In genomic region chr5:173281910-173282309, GRCh38 we compare ENCODE assay signal across 1 cellular context.
TF ChIP-seq lines count a peak whose summit lies in the region.

No MANE protein-coding gene starts in this region.

TF ChIP-seq in GM12878, 131 proteins besides CTCF, POLR2A, EP300 and RAD21 (continued from another document):
- TF ChIP-seq IRF5 (IDR thresholded peaks at IDR 0.05; ENCODE audit: borderline replicate concordance), result no peak
- no peak for TF ChIP-seq RUNX3 (IDR thresholded peaks at IDR 0.05; ENCODE audit: low read length)
- no peak for TF ChIP-seq HCFC1 (IDR thresholded peaks at IDR 0.05; ENCODE audit: low read length)
- TF ChIP-seq KLF5 (IDR thresholded peaks at IDR 0.05; ENCODE audit: partially characterized antibody), result no peak
- no peak for TF ChIP-seq HDGF (IDR thresholded peaks at IDR 0.05)
- TF ChIP-seq REST (IDR thresholded peaks at IDR 0.05; ENCODE audit: low read depth, low read length), result no peak
- TF ChIP-seq SRF (IDR thresholded peaks at IDR 0.05; ENCODE audit: low read depth in 2 of 2, low read length in 2 of 2), result no peak
- TF ChIP-seq CREM (IDR thresholded peaks at IDR 0.05; ENCODE audit: low read depth), result no peak
- no peak for TF ChIP-seq HDAC6 (IDR thresholded peaks at IDR 0.05; ENCODE audit: unreplicated experiment)
- no peak for TF ChIP-seq HSF1 (IDR thresholded peaks at IDR 0.05; ENCODE audit: low read depth, low read length)
- TF ChIP-seq USF1 (IDR thresholded peaks at IDR 0.05; ENCODE audit: borderline replicate concordance, extremely low read length, insufficient read depth, low read depth, low read length), result no peak
- no peak for TF ChIP-seq TBL1XR1 (IDR thresholded peaks at IDR 0.05; ENCODE audit: low read depth, low read length)
- TF ChIP-seq RBBP5 (conservative IDR thresholded peaks at IDR 0.05), result no peak
- TF ChIP-seq TCF3 (IDR thresholded peaks at IDR 0.05; ENCODE audit: borderline replicate concordance, insufficient read depth, low read depth, low read length), result no peak
- no peak for TF ChIP-seq RAD51 (IDR thresholded peaks at IDR 0.05)
